ENCODE assay signal across 21 cellular contexts in the genomic region with DNA sequence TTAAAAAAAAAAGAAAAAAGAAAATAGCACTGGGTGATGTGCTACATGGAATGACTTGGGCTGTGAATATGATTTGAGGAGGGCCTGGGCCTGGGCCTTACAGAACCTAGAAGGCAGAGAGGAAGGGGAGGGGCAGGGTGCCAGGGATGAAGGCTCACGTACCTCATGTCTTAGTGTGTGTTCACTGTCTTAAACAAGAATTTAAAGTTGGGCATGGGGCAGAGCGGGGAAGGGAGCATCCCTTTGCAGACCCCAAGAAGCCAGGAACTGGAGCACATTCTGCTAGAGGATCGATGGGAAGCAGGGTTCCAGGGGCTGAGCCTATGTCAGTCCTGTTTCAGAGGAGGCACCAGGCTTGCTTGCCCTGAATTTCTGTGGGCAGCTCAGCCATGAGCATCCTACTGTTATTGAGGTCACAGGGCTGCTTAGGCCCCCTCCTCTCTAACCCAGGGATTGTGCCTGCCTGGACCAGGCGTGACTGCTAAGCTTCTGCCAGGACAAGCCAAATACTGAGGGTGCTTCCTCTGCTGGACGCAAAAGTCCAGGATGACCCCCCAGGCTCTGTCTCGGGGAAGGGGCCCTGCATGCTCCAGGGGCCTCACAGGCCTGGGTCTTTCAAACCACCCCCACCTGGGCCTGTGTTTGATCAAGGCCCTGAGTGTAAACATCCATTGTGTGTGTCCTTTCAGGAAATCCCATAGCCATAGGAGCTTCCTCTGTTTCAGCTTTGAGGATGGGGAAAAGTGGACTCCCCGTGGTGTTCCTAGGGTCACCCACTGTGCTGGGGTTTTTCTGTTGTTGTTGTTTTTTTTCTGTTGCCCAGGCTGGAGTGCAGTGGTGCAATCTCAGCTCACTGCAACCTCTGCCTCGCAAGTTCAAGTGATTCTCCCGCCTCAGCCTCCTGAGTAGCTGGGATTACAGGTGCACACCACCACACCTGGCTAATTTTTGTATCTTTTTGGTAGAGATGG. TPM values are rescaled to one million over a fixed set of nuclear protein-coding genes. Genes with fewer than 3 reads are reported as not detected.
DNase-seq lines count a peak whose midpoint lies in the region; ATAC-seq and TF ChIP-seq lines count a peak whose summit lies in the region.
"Had no signal": no experiment of that assay in that cellular context is flagged by ENCODE, and none has a peak within 500 bp of the region (broad histone marks: within the 10 kb centered on the region; RNA-seq: fewer than 3 reads in every experiment).

No MANE protein-coding gene starts in this region.

- peaks cover 9% of the 10 kb centered on the region for H3K4me1 ChIP-seq in HUES64 (ENCODE audit: insufficient read depth, low read length)

- no peak for DNase-seq in activated naive CD4-positive, alpha-beta T cell treated with Interleukin-2 at 50 U/mL for 16 hours
- DNase-seq in iPS-NIHi7 (ENCODE audit: extremely low spot score), result peak; percentile 35
- DNase-seq in H4 (ENCODE audit: low spot score), result no peak
- no peak for DNase-seq in glutamatergic neuron
- DNase-seq: activated CD4-positive, alpha-beta T cell treated with anti-CD3 and anti-CD28 coated beads, Interleukin-2, amount 50 U/mL, for 1 hour; activated naive CD8-positive, alpha-beta T cell treated with anti-CD3 and anti-CD28 coated beads, Interleukin-2, amount 10 ng/mL, durations not matched to agents 7 days and 5 days; DMS79; effector memory CD4-positive, alpha-beta T cell; HCEC 1CT; NCI-H1436 treated with DMSO at 0.1 percent for 48 hours; NCI-H82; stimulated activated CD4-positive, alpha-beta T cell treated with anti-CD3 and anti-CD28 coated beads, Interleukin-12 subunit alpha, Interleukin-12 subunit beta, amount 100 ng/mL, for 4 hours had no signal

- H3K9ac ChIP-seq in HUES64 (ENCODE audit: low read depth, low read length), result no peak overlapping the region

- no peaks in the 10 kb centered on the region for H3K27me3 Mint-ChIP-seq in activated naive CD4-positive, alpha-beta T cell treated with anti-CD3 and anti-CD28 coated beads, Interleukin-2, amount 50 U/mL, for 24 hours
- no peaks in the 10 kb centered on the region for H3K27me3 Mint-ChIP-seq in stimulated activated memory B cell treated with anti-CD40 and anti-IgM and Interleukin-4, amounts not matched to agents 10 μg/mL and 1 μg/mL and 100 μg/mL, for 72 hours
- peaks cover 10% of the 10 kb centered on the region for H3K27me3 Mint-ChIP-seq in glutamatergic neuron (ENCODE audit: unreplicated experiment)
- H3K27me3 Mint-ChIP-seq: activated naive CD8-positive, alpha-beta T cell treated with anti-CD3 and anti-CD28 coated beads, Interleukin-2, amount 10 ng/mL, durations not matched to agents 7 days and 5 days had no signal

- TF ChIP-seq CTCF in glutamatergic neuron (IDR thresholded peaks at IDR 0.05; ENCODE audit: partially characterized antibody, unreplicated experiment), result no peak

- H3K36me3 Mint-ChIP-seq in activated naive CD4-positive, alpha-beta T cell treated with anti-CD3 and anti-CD28 coated beads, Interleukin-2, amount 50 U/mL, for 24 hours, result no peaks in the 10 kb centered on the region
- H3K36me3 Mint-ChIP-seq in stimulated activated memory B cell treated with anti-CD40 and anti-IgM and Interleukin-4, amounts not matched to agents 10 μg/mL and 1 μg/mL and 100 μg/mL, for 72 hours, result peaks cover 40% of the 10 kb centered on the region
- H3K36me3 Mint-ChIP-seq in glutamatergic neuron (ENCODE audit: unreplicated experiment), result no peaks in the 10 kb centered on the region

- peaks cover 70% of the 10 kb centered on the region for H3K36me3 ChIP-seq in HUES64 (ENCODE audit: insufficient read depth, low read length)

- no peak overlapping the region for H3K4me3 Mint-ChIP-seq in activated naive CD4-positive, alpha-beta T cell treated with anti-CD3 and anti-CD28 coated beads, Interleukin-2, amount 50 U/mL, for 24 hours
- H3K4me3 Mint-ChIP-seq in stimulated activated memory B cell treated with anti-CD40 and anti-IgM and Interleukin-4, amounts not matched to agents 10 μg/mL and 1 μg/mL and 100 μg/mL, for 72 hours, result no peak overlapping the region
- no peak overlapping the region for H3K4me3 Mint-ChIP-seq in glutamatergic neuron (ENCODE audit: unreplicated experiment)
- H3K4me3 Mint-ChIP-seq: activated naive CD8-positive, alpha-beta T cell treated with anti-CD3 and anti-CD28 coated beads, Interleukin-2, amount 10 ng/mL, durations not matched to agents 7 days and 5 days had no signal

- peaks cover 53% of the 10 kb centered on the region for H3K4me1 Mint-ChIP-seq in activated naive CD4-positive, alpha-beta T cell treated with anti-CD3 and anti-CD28 coated beads, Interleukin-2, amount 50 U/mL, for 24 hours
- H3K4me1 Mint-ChIP-seq in stimulated activated memory B cell treated with anti-CD40 and anti-IgM and Interleukin-4, amounts not matched to agents 10 μg/mL and 1 μg/mL and 100 μg/mL, for 72 hours, result peaks cover 34% of the 10 kb centered on the region
- H3K4me1 Mint-ChIP-seq in glutamatergic neuron (ENCODE audit: low read depth, unreplicated experiment), result no peaks in the 10 kb centered on the region

- peak overlapping the region; percentile 80; the same call in 1 of the 2 replicates for H3K27ac ChIP-seq in HUES64 (ENCODE audit: low read depth, low read length)
- H3K27ac ChIP-seq: pancreas, suprapubic skin had no signal

- no peaks in the 10 kb centered on the region for H3K9me3 Mint-ChIP-seq in activated naive CD4-positive, alpha-beta T cell treated with anti-CD3 and anti-CD28 coated beads, Interleukin-2, amount 50 U/mL, for 24 hours
- H3K9me3 Mint-ChIP-seq in stimulated activated memory B cell treated with anti-CD40 and anti-IgM and Interleukin-4, amounts not matched to agents 10 μg/mL and 1 μg/mL and 100 μg/mL, for 72 hours, result no peaks in the 10 kb centered on the region
- H3K9me3 Mint-ChIP-seq in glutamatergic neuron (ENCODE audit: unreplicated experiment), result peaks cover 4% of the 10 kb centered on the region
- H3K9me3 Mint-ChIP-seq: activated naive CD8-positive, alpha-beta T cell treated with anti-CD3 and anti-CD28 coated beads, Interleukin-2, amount 10 ng/mL, durations not matched to agents 7 days and 5 days had no signal

- no peak overlapping the region; the same call in 1 of the 2 replicates for H3K4me3 ChIP-seq in HUES64 (ENCODE audit: low read length)
- H3K4me3 ChIP-seq: pancreas, suprapubic skin had no signal

- H3K27ac Mint-ChIP-seq in activated naive CD4-positive, alpha-beta T cell treated with anti-CD3 and anti-CD28 coated beads, Interleukin-2, amount 50 U/mL, for 24 hours, result peak overlapping the region; percentile 19
- peak overlapping the region; percentile 47 for H3K27ac Mint-ChIP-seq in stimulated activated memory B cell treated with anti-CD40 and anti-IgM and Interleukin-4, amounts not matched to agents 10 μg/mL and 1 μg/mL and 100 μg/mL, for 72 hours
- no peak overlapping the region for H3K27ac Mint-ChIP-seq in glutamatergic neuron (ENCODE audit: unreplicated experiment)
- H3K27ac Mint-ChIP-seq: activated naive CD8-positive, alpha-beta T cell treated with anti-CD3 and anti-CD28 coated beads, Interleukin-2, amount 10 ng/mL, durations not matched to agents 7 days and 5 days had no signal

- H3K9me3 ChIP-seq in HUES64 (ENCODE audit: insufficient read depth, low read depth, low read length), result no peaks in the 10 kb centered on the region
- H3K9me3 ChIP-seq: pancreas, suprapubic skin had no signal

- no peaks in the 10 kb centered on the region for H3K27me3 ChIP-seq in HUES64 (ENCODE audit: insufficient read depth, low read length)
- H3K27me3 ChIP-seq: pancreas had no signal

- 76% methylated on average over 9 of the region's 9 CpGs for WGBS in HUES64

- ATAC-seq in stimulated activated memory B cell treated with anti-CD40 and anti-IgM and Interleukin-4, amounts not matched to agents 10 μg/mL and 1 μg/mL and 100 μg/mL, for 72 hours, result no peak
- ATAC-seq in GM21723 (IDR thresholded peaks at IDR 0.05; ENCODE audit: unreplicated experiment), result no peak
- ATAC-seq: pancreas had no signal

RNA-seq across cellular contexts. Expression of gene LSR, which starts 4.8 kb away (rescaled TPM):
- polyA plus RNA-seq in HUES64 (2013, experiment 1 of 2), result 105 TPM
- polyA plus RNA-seq in HUES64 (2013, experiment 2 of 2), result 89.8 TPM
- 1.1 and 1.7 TPM in 2 replicates for total RNA-seq in H4 (2014; rRNA removed; shearing (Covaris generic))
- total RNA-seq in glutamatergic neuron (ENCODE audit: unreplicated experiment), result 5.4 TPM

RNA-seq across cellular contexts. Expression of gene USF2, which starts 15.2 kb away (rescaled TPM):
- 85.8 TPM for polyA plus RNA-seq in HUES64 (2013, experiment 1 of 2)
- polyA plus RNA-seq in HUES64 (2013, experiment 2 of 2), result 83.5 TPM
- total RNA-seq in H4 (2014; rRNA removed; shearing (Covaris generic)), result 64.0 and 65.0 TPM in 2 replicates
- 132 TPM for total RNA-seq in glutamatergic neuron (ENCODE audit: unreplicated experiment)

RNA-seq across cellular contexts. Expression of gene FAM187B, which starts 25.1 kb away (rescaled TPM):
- not detected for polyA plus RNA-seq in HUES64 (2013, experiment 1 of 2)
- polyA plus RNA-seq in HUES64 (2013, experiment 2 of 2), result not detected
- not detected in 2 replicates for total RNA-seq in H4 (2014; rRNA removed; shearing (Covaris generic))
- not detected for total RNA-seq in glutamatergic neuron (ENCODE audit: unreplicated experiment)
- total RNA-seq: activated naive CD8-positive, alpha-beta T cell treated with anti-CD3 and anti-CD28 coated beads, Interleukin-2, amount 10 ng/mL, durations not matched to agents 7 days and 5 days; fibroblast of villous mesenchyme; pancreas; suprapubic skin; T-helper 2 cell treated with Interferon-gamma antibody and Interleukin-4, amounts not matched to agents 100 ng/mL and 5 ng/mL, for 36 hours had no signal
- polyA plus RNA-seq: pancreas had no signal

RNA-seq across cellular contexts. Expression of gene HAMP, which starts 28.7 kb away (rescaled TPM):
- not detected for polyA plus RNA-seq in HUES64 (2013, experiment 1 of 2)
- polyA plus RNA-seq in HUES64 (2013, experiment 2 of 2), result not detected
- total RNA-seq in H4 (2014; rRNA removed; shearing (Covaris generic)), result 0.15 TPM in 1 of 2 replicates, not detected in the other
- not detected for total RNA-seq in glutamatergic neuron (ENCODE audit: unreplicated experiment)
- total RNA-seq: fibroblast of villous mesenchyme had no signal

RNA-seq across cellular contexts. Expression of gene MAG, which starts 38.4 kb away (rescaled TPM):
- 0.35 TPM for polyA plus RNA-seq in HUES64 (2013, experiment 1 of 2)
- polyA plus RNA-seq in HUES64 (2013, experiment 2 of 2), result not detected
- total RNA-seq in H4 (2014; rRNA removed; shearing (Covaris generic)), result 0.43 TPM in 1 of 2 replicates, not detected in the other
- not detected for total RNA-seq in glutamatergic neuron (ENCODE audit: unreplicated experiment)
- total RNA-seq: fibroblast of villous mesenchyme, mononuclear cell, suprapubic skin had no signal
